ENCODE assay signal across 8 cellular contexts in the genomic region with DNA sequence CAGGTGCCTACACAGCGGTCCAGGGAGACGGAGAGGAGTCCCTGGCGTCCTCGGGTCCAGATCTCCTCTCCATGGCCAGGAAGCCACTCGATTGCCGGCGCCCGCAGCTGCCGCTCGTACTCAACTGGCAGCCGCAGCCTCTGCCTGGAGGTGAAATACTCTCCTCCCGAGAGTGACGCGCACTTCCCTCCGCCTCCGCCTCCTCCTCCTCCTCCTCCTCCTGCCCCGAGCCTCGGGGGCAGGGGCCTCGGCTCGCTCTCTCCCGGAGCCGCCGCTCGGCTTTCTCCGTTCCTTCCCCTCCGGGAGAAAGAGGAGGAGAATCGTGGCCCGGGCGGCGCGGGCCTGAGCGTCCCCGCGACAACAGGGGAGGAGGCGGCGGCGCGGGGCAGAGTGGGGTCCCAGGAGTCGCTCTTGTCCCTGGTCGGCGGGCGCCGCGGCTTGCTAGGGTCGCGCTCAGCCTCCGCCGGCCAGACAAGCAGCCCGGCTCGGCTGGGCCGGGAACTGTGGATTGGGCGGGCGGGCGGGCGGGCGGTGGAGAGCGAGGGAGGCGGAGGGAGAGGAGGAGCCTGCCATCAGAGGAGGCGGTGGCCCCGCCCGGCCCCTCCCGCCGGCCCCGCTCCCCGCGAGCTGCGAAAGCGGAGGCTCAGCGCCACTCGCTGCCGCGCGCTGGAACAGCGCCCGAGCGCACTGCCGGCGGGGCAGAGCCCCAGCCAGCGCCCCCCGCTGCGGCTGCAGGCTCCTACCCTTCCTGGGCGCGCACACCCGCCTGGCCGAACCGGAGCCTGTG. TPM values are rescaled to one million over a fixed set of nuclear protein-coding genes. Genes with fewer than 3 reads are reported as not detected.
DNase-seq lines count a peak whose midpoint lies in the region; ATAC-seq and TF ChIP-seq lines count a peak whose summit lies in the region.

A gene with protein sequence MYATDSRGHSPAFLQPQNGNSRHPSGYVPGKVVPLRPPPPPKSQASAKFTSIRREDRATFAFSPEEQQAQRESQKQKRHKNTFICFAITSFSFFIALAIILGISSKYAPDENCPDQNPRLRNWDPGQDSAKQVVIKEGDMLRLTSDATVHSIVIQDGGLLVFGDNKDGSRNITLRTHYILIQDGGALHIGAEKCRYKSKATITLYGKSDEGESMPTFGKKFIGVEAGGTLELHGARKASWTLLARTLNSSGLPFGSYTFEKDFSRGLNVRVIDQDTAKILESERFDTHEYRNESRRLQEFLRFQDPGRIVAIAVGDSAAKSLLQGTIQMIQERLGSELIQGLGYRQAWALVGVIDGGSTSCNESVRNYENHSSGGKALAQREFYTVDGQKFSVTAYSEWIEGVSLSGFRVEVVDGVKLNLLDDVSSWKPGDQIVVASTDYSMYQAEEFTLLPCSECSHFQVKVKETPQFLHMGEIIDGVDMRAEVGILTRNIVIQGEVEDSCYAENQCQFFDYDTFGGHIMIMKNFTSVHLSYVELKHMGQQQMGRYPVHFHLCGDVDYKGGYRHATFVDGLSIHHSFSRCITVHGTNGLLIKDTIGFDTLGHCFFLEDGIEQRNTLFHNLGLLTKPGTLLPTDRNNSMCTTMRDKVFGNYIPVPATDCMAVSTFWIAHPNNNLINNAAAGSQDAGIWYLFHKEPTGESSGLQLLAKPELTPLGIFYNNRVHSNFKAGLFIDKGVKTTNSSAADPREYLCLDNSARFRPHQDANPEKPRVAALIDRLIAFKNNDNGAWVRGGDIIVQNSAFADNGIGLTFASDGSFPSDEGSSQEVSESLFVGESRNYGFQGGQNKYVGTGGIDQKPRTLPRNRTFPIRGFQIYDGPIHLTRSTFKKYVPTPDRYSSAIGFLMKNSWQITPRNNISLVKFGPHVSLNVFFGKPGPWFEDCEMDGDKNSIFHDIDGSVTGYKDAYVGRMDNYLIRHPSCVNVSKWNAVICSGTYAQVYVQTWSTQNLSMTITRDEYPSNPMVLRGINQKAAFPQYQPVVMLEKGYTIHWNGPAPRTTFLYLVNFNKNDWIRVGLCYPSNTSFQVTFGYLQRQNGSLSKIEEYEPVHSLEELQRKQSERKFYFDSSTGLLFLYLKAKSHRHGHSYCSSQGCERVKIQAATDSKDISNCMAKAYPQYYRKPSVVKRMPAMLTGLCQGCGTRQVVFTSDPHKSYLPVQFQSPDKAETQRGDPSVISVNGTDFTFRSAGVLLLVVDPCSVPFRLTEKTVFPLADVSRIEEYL (N-terminal part only) (minus strand): TSS at position 126 of the 787 bp plus-strand sequence. CDS start 18,140 bp downstream, outside the sequence.

- H4K20me1 ChIP-seq in Karpas-422 (ENCODE audit: insufficient read depth, low read depth, low read length), result 0 out of 2 replicates have a peak, but pooled peaks cover 8% of the 10 kb centered on the region
- no peaks in the 10 kb centered on the region for H4K20me1 ChIP-seq in neural cell (ENCODE audit: insufficient read depth)

- H3K9me3 ChIP-seq in Karpas-422 (ENCODE audit: low read length) (no peaks in the 10 kb centered on the region), neural cell (ENCODE audit: low read length) (no peaks in the 10 kb centered on the region), stomach (no peaks in the 10 kb centered on the region)

- H3K4me1 ChIP-seq in Karpas-422 (ENCODE audit: low read length) (peaks cover 11% of the 10 kb centered on the region), stomach (peaks cover 31 to 60% (median 44%) of the 10 kb centered on the region in 4 donors)

- TF ChIP-seq CTCF in neural cell (IDR thresholded peaks at IDR 0.05; ENCODE audit: poor library complexity, severe bottlenecking), result peak; percentile 81
- TF ChIP-seq CTCF in stomach (IDR thresholded peaks at IDR 0.05), result peak in 3 of 7 experiments; percentile 22 to 39 (median 31)

- H3K9me2 ChIP-seq in Karpas-422 (replicated peaks; ENCODE audit: insufficient read depth, low read length) (no peaks in the 10 kb centered on the region), neural cell (ENCODE audit: insufficient read depth, low read length) (no peaks in the 10 kb centered on the region)

- peak within 1 kb of the TSS; percentile 90 for H3K4me2 ChIP-seq in Karpas-422 (ENCODE audit: low read depth, low read length, poor library complexity, severe bottlenecking)
- peak within 1 kb of the TSS; percentile 98 for H3K4me2 ChIP-seq in neural cell (ENCODE audit: low read length)

- H3F3A ChIP-seq in neural cell (ENCODE audit: insufficient read depth, low read length, poor library complexity, severe bottlenecking), result no peaks in the 10 kb centered on the region

- H2AFZ ChIP-seq in Karpas-422 (ENCODE audit: low read length), result peak within 1 kb of the TSS; percentile 97
- peak within 1 kb of the TSS; percentile 58 for H2AFZ ChIP-seq in neural cell (ENCODE audit: low read depth, low read length)

- TF ChIP-seq POLR2A in stomach (IDR thresholded peaks at IDR 0.05), result peak in 2 of 4 donors; percentile 78 to 86

- WGBS in stomach, 5 donors, result 0 to 1% (median 0%) methylated on average over 27 to 84 of the region's 86 CpGs

- H3K27me3 ChIP-seq in Karpas-422 (ENCODE audit: low read length), result no peaks in the 10 kb centered on the region; the same call in 1 of the 2 replicates
- H3K27me3 ChIP-seq in neural cell (ENCODE audit: insufficient read depth, low read depth, low read length), result peaks cover 14% of the 10 kb centered on the region
- H3K27me3 ChIP-seq in stomach, result no peaks in the 10 kb centered on the region

- TF ChIP-seq EP300 in neural cell (conservative IDR thresholded peaks at IDR 0.05; ENCODE audit: poor library complexity, severe bottlenecking), result no peak
- no peak for TF ChIP-seq EP300 in stomach (IDR thresholded peaks at IDR 0.05)

- TF ChIP-seq RAD21 in neural cell (conservative IDR thresholded peaks at IDR 0.05), result peak; percentile 73

- no peak within 1 kb of the TSS for H3K27ac ChIP-seq in Karpas-422 (ENCODE audit: low read length)
- peak within 1 kb of the TSS; percentile 77 for H3K27ac ChIP-seq in neural cell (ENCODE audit: low read length)
- H3K27ac ChIP-seq in stomach, result peak within 1 kb of the TSS; percentile 94 to 100 (median 98)

- H3K36me3 ChIP-seq in Karpas-422 (ENCODE audit: insufficient read depth, low read length) (no peaks in the 10 kb centered on the region), neural cell (ENCODE audit: insufficient read depth, low read length) (no peaks in the 10 kb centered on the region), stomach (no peaks in the 10 kb centered on the region)

- peak; percentile 82 for ATAC-seq in GM21825 (IDR thresholded peaks at IDR 0.05; ENCODE audit: unreplicated experiment)

- peak within 1 kb of the TSS; percentile 71 for H3K9ac ChIP-seq in Karpas-422 (ENCODE audit: low read length)
- peak within 1 kb of the TSS; percentile 81 for H3K9ac ChIP-seq in neural cell (ENCODE audit: low read length)

- intact Hi-C loops in stomach (cut with DNase I; ENCODE audit: low total_unique reads), result no loop called here

- H3K79me2 ChIP-seq in Karpas-422 (ENCODE audit: low read length), result no peaks in the 10 kb centered on the region
- peaks cover 45% of the 10 kb centered on the region for H3K79me2 ChIP-seq in neural cell (replicated peaks; ENCODE audit: insufficient read depth, low read length)

- peak; percentile 95 for DNase-seq in ELF-1 (ENCODE audit: low read depth, low spot score)
- DNase-seq in Karpas-422, result peak; percentile 92
- DNase-seq in SIG-M5 (lab: John Stamatoyannopoulos, UW), result peak; percentile 13
- DNase-seq in activated gamma-delta T cell (lab: John Stamatoyannopoulos, UW), result peak; percentile 80
- peak; percentile 84 for DNase-seq in fibroblast of the conjunctiva (ENCODE audit: low read depth)
- peak; percentile 93 for DNase-seq in stomach

- H3K4me3 ChIP-seq in Karpas-422 (ENCODE audit: low read length) (peak within 1 kb of the TSS; percentile 73), neural cell (ENCODE audit: low read length) (peak within 1 kb of the TSS; percentile 88), stomach (peak within 1 kb of the TSS; percentile 72 to 91 (median 82))

TF ChIP-seq in neural cell, 6 proteins besides CTCF, POLR2A, EP300 and RAD21:
- TF ChIP-seq TAF1 (IDR thresholded peaks at IDR 0.05; ENCODE audit: low read depth) (peak; percentile 97), SMC3 (conservative IDR thresholded peaks at IDR 0.05; ENCODE audit: poor library complexity) (peak; percentile 74), POLR2AphosphoS5 (IDR thresholded peaks at IDR 0.05) (peak; percentile 78), EZH2 (IDR thresholded peaks at IDR 0.05; ENCODE audit: borderline replicate concordance, insufficient read depth, low read length, poor library complexity, severe bottlenecking) (no peak), MXI1 (conservative IDR thresholded peaks at IDR 0.05; ENCODE audit: poor library complexity, severe bottlenecking) (peak; percentile 36)
- TF ChIP-seq, protein P1, sequence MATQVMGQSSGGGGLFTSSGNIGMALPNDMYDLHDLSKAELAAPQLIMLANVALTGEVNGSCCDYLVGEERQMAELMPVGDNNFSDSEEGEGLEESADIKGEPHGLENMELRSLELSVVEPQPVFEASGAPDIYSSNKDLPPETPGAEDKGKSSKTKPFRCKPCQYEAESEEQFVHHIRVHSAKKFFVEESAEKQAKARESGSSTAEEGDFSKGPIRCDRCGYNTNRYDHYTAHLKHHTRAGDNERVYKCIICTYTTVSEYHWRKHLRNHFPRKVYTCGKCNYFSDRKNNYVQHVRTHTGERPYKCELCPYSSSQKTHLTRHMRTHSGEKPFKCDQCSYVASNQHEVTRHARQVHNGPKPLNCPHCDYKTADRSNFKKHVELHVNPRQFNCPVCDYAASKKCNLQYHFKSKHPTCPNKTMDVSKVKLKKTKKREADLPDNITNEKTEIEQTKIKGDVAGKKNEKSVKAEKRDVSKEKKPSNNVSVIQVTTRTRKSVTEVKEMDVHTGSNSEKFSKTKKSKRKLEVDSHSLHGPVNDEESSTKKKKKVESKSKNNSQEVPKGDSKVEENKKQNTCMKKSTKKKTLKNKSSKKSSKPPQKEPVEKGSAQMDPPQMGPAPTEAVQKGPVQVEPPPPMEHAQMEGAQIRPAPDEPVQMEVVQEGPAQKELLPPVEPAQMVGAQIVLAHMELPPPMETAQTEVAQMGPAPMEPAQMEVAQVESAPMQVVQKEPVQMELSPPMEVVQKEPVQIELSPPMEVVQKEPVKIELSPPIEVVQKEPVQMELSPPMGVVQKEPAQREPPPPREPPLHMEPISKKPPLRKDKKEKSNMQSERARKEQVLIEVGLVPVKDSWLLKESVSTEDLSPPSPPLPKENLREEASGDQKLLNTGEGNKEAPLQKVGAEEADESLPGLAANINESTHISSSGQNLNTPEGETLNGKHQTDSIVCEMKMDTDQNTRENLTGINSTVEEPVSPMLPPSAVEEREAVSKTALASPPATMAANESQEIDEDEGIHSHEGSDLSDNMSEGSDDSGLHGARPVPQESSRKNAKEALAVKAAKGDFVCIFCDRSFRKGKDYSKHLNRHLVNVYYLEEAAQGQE (IDR thresholded peaks at IDR 0.05; ENCODE audit: borderline replicate concordance), result peak; percentile 92

RNA-seq across cellular contexts. Expression of the gene that starts here (rescaled TPM):
- 0.07 and 0.61 TPM in 2 replicates for total RNA-seq in Karpas-422 (2014; rRNA removed; shearing (Covaris generic); ENCODE audit: low replicate concordance)
- 11.3 and 12.9 TPM in 2 replicates for polyA plus RNA-seq in neural cell
- polyA minus RNA-seq in neural cell, result 37.3 and 42.5 TPM in 2 replicates
- 100 to 1,000 TPM in 3 of 5 donors, 10 to 100 TPM in 2; 40.3 to 218 (median 187) TPM for total RNA-seq in stomach
- 10 to 100 TPM; 12.4 to 28.8 (median 13.6) TPM for polyA plus RNA-seq in stomach

Comparison
In these comparisons a context has a peak if more than half of its experiments do, and no peak if none do; other contexts are left out.
1. RNA of the gene that starts here (total RNA-seq): 40.3 to 218 TPM in stomach; 0.07 to 0.61 TPM in Karpas-422; every median in the first group is over 10 times any median in the second.
2. Peak in DNase-seq, H3K4me3 ChIP-seq, H3K9ac ChIP-seq and H3K4me2 ChIP-seq in Karpas-422; RNA of the gene not detected or under 1 TPM.
3. DNase-seq: peak in every context shown above with its lines; median percentile 95 in ELF-1; 93 in stomach; 92 in Karpas-422; 84 in fibroblast of the conjunctiva; 80 in activated gamma-delta T cell; 13 in SIG-M5.
4. Peak in every context shown above with its lines, with median percentiles within 50 percentile points of each other: H3K4me3 ChIP-seq.